In the genomic region with DNA sequence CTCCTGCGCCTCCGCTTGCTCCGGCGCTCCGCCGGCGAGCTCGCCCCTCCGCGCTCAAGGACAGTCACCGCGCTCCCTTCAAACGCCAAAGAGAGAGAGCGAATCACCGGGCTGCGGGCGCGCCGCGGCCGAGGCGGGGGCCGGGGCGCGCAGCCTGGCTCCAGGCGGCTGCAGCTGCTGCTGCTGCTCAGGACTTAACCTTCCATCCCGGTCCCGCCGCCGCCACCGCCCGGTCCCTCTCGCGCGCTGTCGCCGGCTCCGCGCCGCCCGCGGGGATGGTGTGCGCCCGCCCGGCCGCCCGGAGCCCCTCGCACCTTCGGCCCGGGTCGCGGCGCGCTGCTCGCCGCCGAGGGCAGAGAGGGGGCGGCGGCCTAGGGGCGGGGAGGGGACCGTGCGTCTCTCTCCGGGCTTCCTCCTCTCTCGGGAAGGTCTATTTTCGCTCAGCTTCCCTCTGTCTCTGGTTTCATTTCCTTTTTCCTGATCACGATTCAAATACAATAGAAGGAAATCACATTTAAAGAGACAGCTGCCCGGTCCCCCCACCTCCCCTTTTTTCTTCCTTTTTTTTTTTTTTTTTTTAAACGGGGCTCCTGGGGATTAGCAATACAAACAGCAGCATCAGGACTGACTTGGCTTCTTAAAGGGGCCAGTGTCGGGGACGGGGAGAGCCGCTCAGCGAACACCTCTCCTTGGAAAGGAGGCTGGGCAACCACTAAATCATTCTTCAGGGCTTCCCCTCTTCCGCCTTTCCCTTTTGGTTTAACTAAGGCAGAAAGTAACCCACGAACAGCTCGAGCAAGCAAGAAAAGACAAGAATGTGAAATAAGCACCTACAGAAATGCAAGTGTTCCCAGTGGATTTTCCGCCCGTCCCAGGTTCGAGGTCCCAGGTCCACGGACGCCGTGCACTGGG, we compare ENCODE assay signal across 8 cellular contexts. TPM values are rescaled to one million over a fixed set of nuclear protein-coding genes. Genes with fewer than 3 reads are reported as not detected.
DNase-seq lines count a peak whose midpoint lies in the region; ATAC-seq and TF ChIP-seq lines count a peak whose summit lies in the region.

No MANE protein-coding gene starts in this region.

- H3K27ac ChIP-seq in adipose tissue (ENCODE audit: low read depth, low read length), result peak overlapping the region; percentile 15
- H3K27ac ChIP-seq in prostate gland, result peak overlapping the region; percentile 39 to 56

- H3K4me3 ChIP-seq in prostate gland, result peak overlapping the region; percentile 51

- H3K4me3 Mint-ChIP-seq in HFFc6, result peak overlapping the region; percentile 88

- H3K9me3 Mint-ChIP-seq in HFFc6, result no peaks in the 10 kb centered on the region

- no peaks in the 10 kb centered on the region for H3K9me3 ChIP-seq in prostate gland

- intact Hi-C loops in prostate gland (cut with DNase I), result no loop called here

- TF ChIP-seq POLR2A in prostate gland (IDR thresholded peaks at IDR 0.05), result no peak

- ATAC-seq in GM21447 (IDR thresholded peaks at IDR 0.05; ENCODE audit: unreplicated experiment), result no peak

- H3K36me3 ChIP-seq in prostate gland, result no peaks in the 10 kb centered on the region

- H3K4me1 ChIP-seq in prostate gland (replicated peaks), result no peaks in the 10 kb centered on the region

- WGBS in adipose tissue, 3 donors, result 1% methylated on average over 57 to 81 of the region's 81 CpGs
- WGBS in prostate gland, result under 1% methylated on average over 48 of the region's 81 CpGs

- no peak overlapping the region for H3K27ac Mint-ChIP-seq in HFFc6

- H3K27me3 Mint-ChIP-seq in HFFc6 (ENCODE audit: insufficient read depth), result peaks cover 54% of the 10 kb centered on the region

- H3K27me3 ChIP-seq in prostate gland (replicated peaks; ENCODE audit: insufficient read depth), result no peaks in the 10 kb centered on the region

- peak; percentile 56 for DNase-seq in GM10248 (ENCODE audit: extremely low spot score)
- no peak for DNase-seq in HFFc6
- peak; percentile 48 for DNase-seq in NCI-H510A treated with DMSO at 0.1 percent for 48 hours (lab: John Stamatoyannopoulos, UW)
- peak; percentile 25 for DNase-seq in hepatic stellate cell (ENCODE audit: low spot score)
- DNase-seq in prostate gland (ENCODE audit: low spot score), result no peak
- no peak for DNase-seq in NAMALWA (ENCODE audit: low spot score)

- CTCF ChIA-PET in GM10248 (lab: Yijun Ruan, JAX), result interaction anchor here (0.8 to 7.2 kb wide), 5 partner anchors 10 to 99 kb away, joined by 3 to 56 read pairs (median 4); a partner anchor contains a TSS

- peaks cover 5% of the 10 kb centered on the region; the same call in 1 of the 2 replicates for H3K4me1 Mint-ChIP-seq in HFFc6 (ENCODE audit: low read depth)

- no peak for TF ChIP-seq CTCF in GM10248 (IDR thresholded peaks at IDR 0.05; ENCODE audit: control extremely low read depth, extremely low read depth, low read depth, missing control alignments)
- no peak for TF ChIP-seq CTCF in HFFc6 (IDR thresholded peaks at IDR 0.05)
- TF ChIP-seq CTCF in prostate gland (IDR thresholded peaks at IDR 0.05), result no peak

- POLR2A ChIA-PET in GM10248 (lab: Yijun Ruan, JAX), result interaction anchor here (0.7 kb wide), 2 partner anchors 313 to 1094 kb away, joined by 5 read pairs; no protein-coding TSS in a partner anchor

- no peaks in the 10 kb centered on the region for H3K36me3 Mint-ChIP-seq in HFFc6 (ENCODE audit: low read depth)

RNA-seq across cellular contexts. Expression of a gene that starts 22.1 kb away (rescaled TPM):
- total RNA-seq in HFFc6 (2021; fragmentation: NEBNext Ultra II Directional; extraction: Animal tissue kit (Norgen Biotek cat#: 25700)), result under 1 TPM in 4 of 6 experiments, not detected in 2; 0.11 to 0.30 (median 0.15) TPM
- 10 to 100 TPM in 2 of 3 donors, 1 to 10 TPM in 1; 4.6 to 44.0 (median 21.5) TPM for polyA plus RNA-seq in adipose tissue
- 10 to 100 TPM; 11.4 to 25.0 TPM for total RNA-seq in prostate gland

Comparison
In these comparisons a context has a peak if more than half of its experiments do, and no peak if none do; other contexts are left out.
1. DNase-seq: peak in GM10248 (single experiment), NCI-H510A treated with DMSO at 0.1 percent for 48 hours (single experiment) and hepatic stellate cell (single experiment); none in HFFc6 (single experiment), prostate gland (single experiment) and NAMALWA (single experiment).
2. RNA of a gene that starts 22.1 kb away (total RNA-seq): 11.4 to 25.0 TPM in prostate gland; 0.11 to 0.30 TPM in HFFc6; every median in the first group is over 4 times any median in the second.